In the genomic region with DNA sequence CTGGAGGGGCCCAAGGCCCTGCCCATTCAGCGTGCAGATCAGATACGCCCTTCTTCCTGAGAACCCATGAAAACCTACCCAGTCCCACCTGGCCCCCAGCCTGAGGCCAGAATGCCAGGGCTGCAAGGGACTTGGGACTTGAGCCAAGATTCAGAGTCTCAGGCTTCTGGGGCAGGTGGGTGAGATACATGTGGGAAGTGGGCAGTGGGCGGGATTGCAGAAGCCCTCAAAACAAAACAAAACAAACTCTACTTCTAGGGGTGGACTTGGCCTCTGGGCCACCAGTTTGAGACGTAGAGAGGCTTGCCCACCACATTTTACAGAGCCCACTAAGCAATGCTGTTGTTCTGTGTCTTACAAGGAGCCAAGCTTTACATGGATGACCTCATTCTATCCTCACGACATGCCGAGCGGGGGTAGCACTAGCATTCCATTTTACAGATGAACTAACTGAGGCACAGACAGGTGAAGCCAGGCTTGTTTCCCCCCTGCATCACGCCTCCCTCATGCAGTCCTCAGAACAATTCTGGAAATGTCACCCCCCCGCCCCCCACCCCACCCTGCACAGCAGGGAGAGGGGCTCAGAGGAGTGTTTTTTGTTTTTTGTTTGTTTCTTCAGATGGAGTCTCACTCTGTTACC, we compare ENCODE assay signal across 9 cellular contexts. TPM values are rescaled to one million over a fixed set of nuclear protein-coding genes. Genes with fewer than 3 reads are reported as not detected.
A peak's percentile ranks its signal among the peaks of the same experiment; 100 is the strongest.
DNase-seq lines count a peak whose midpoint lies in the region; ATAC-seq and TF ChIP-seq lines count a peak whose summit lies in the region.
"Had no signal": no experiment of that assay in that cellular context is flagged by ENCODE, and none has a peak within 500 bp of the region (broad histone marks: within the 10 kb centered on the region; RNA-seq: fewer than 3 reads in every experiment).

No MANE protein-coding gene starts in this region.

- H3K9me2 ChIP-seq in Karpas-422 (replicated peaks; ENCODE audit: insufficient read depth, low read length), result no peaks in the 10 kb centered on the region

- no peak for DNase-seq in activated naive CD4-positive, alpha-beta T cell treated with anti-CD3 and anti-CD28 coated beads, Interleukin-2, amount 10 ng/mL, durations not matched to agents 7 days and 5 days
- no peak for DNase-seq in activated naive CD4-positive, alpha-beta T cell treated with anti-CD3 and anti-CD28 coated beads, Interleukin-2, amount 50 U/mL, for 16 hours
- DNase-seq in activated CD4-positive, alpha-beta memory T cell treated with anti-CD3 and anti-CD28 coated beads for 36 hours, result no peak
- no peak for DNase-seq in glutamatergic neuron
- DNase-seq in Karpas-422, result no peak
- no peak for DNase-seq in WTC11 (ENCODE audit: low spot score)
- no peak for DNase-seq in dermis blood vessel endothelial cell

- H2AFZ ChIP-seq in Karpas-422 (ENCODE audit: low read length), result no peak overlapping the region

- peaks cover 37% of the 10 kb centered on the region for H3K36me3 Mint-ChIP-seq in activated naive CD4-positive, alpha-beta T cell treated with anti-CD3 and anti-CD28 coated beads, Interleukin-2, amount 10 ng/mL, durations not matched to agents 7 days and 5 days
- peaks cover 22% of the 10 kb centered on the region for H3K36me3 Mint-ChIP-seq in activated CD4-positive, alpha-beta memory T cell treated with anti-CD3 and anti-CD28 coated beads for 36 hours
- H3K36me3 Mint-ChIP-seq in glutamatergic neuron (ENCODE audit: unreplicated experiment) (peaks cover 7% of the 10 kb centered on the region), WTC11 (peaks cover 15% of the 10 kb centered on the region)

- H3K4me1 ChIP-seq in thymus (ENCODE audit: control insufficient read depth, insufficient read depth, low read length) (peaks cover 11% of the 10 kb centered on the region), Karpas-422 (ENCODE audit: low read length) (peaks cover 15% of the 10 kb centered on the region)

- 65% methylated on average over 9 of the region's 9 CpGs for WGBS in thymus

- H3K27ac Mint-ChIP-seq in activated naive CD4-positive, alpha-beta T cell treated with anti-CD3 and anti-CD28 coated beads, Interleukin-2, amount 10 ng/mL, durations not matched to agents 7 days and 5 days, result no peak overlapping the region
- no peak overlapping the region for H3K27ac Mint-ChIP-seq in activated CD4-positive, alpha-beta memory T cell treated with anti-CD3 and anti-CD28 coated beads for 36 hours
- H3K27ac Mint-ChIP-seq in glutamatergic neuron (ENCODE audit: unreplicated experiment), result peak overlapping the region; percentile 89
- H3K27ac Mint-ChIP-seq in WTC11, result no peak overlapping the region

- CTCF ChIA-PET in activated naive CD4-positive, alpha-beta T cell treated with anti-CD3 and anti-CD28 coated beads, Interleukin-2, amount 10 ng/mL, durations not matched to agents 7 days and 5 days (lab: Charles Lee), result no interaction called here
- CTCF ChIA-PET in activated CD4-positive, alpha-beta memory T cell treated with anti-CD3 and anti-CD28 coated beads for 36 hours (lab: Charles Lee), result no interaction called here
- CTCF ChIA-PET in WTC11 (lab: Charles Lee), result interaction anchor here (0.6 to 2.3 kb wide), 2 partner anchors 22 to 92 kb away, joined by 3 to 10 read pairs; no protein-coding TSS in a partner anchor

- POLR2A ChIA-PET in activated CD4-positive, alpha-beta memory T cell treated with anti-CD3 and anti-CD28 coated beads for 36 hours (lab: Charles Lee), result no interaction called here
- POLR2A ChIA-PET in WTC11 (lab: Charles Lee), result no interaction called here

- H3K4me2 ChIP-seq in Karpas-422 (ENCODE audit: low read depth, low read length, poor library complexity, severe bottlenecking), result no peak overlapping the region

- peaks cover 14% of the 10 kb centered on the region for H3K27me3 Mint-ChIP-seq in activated naive CD4-positive, alpha-beta T cell treated with anti-CD3 and anti-CD28 coated beads, Interleukin-2, amount 10 ng/mL, durations not matched to agents 7 days and 5 days
- H3K27me3 Mint-ChIP-seq in activated CD4-positive, alpha-beta memory T cell treated with anti-CD3 and anti-CD28 coated beads for 36 hours, result no peaks in the 10 kb centered on the region
- H3K27me3 Mint-ChIP-seq in glutamatergic neuron (ENCODE audit: unreplicated experiment), result peaks cover 4% of the 10 kb centered on the region
- peaks cover 18% of the 10 kb centered on the region for H3K27me3 Mint-ChIP-seq in WTC11 (ENCODE audit: low read depth)

- peak overlapping the region; percentile 90 for H3K4me3 Mint-ChIP-seq in activated naive CD4-positive, alpha-beta T cell treated with anti-CD3 and anti-CD28 coated beads, Interleukin-2, amount 10 ng/mL, durations not matched to agents 7 days and 5 days
- peak overlapping the region; percentile 97 for H3K4me3 Mint-ChIP-seq in activated CD4-positive, alpha-beta memory T cell treated with anti-CD3 and anti-CD28 coated beads for 36 hours
- H3K4me3 Mint-ChIP-seq in glutamatergic neuron (ENCODE audit: unreplicated experiment) (peak overlapping the region; percentile 30), WTC11 (no peak overlapping the region; the same call in 1 of the 2 replicates)

- H3K9me3 ChIP-seq in thymus (ENCODE audit: control insufficient read depth) (no peaks in the 10 kb centered on the region), Karpas-422 (ENCODE audit: low read length) (no peaks in the 10 kb centered on the region)

- no peak overlapping the region for H3K9ac ChIP-seq in Karpas-422 (ENCODE audit: low read length)

- H3K4me3 ChIP-seq in thymus (ENCODE audit: low read length) (peak overlapping the region; percentile 80), Karpas-422 (ENCODE audit: low read length) (no peak overlapping the region)

- no peak for ATAC-seq in WTC11

- H3K36me3 ChIP-seq in thymus (ENCODE audit: control insufficient read depth, insufficient read depth) (peaks cover 41% of the 10 kb centered on the region), Karpas-422 (ENCODE audit: insufficient read depth, low read length) (no peaks in the 10 kb centered on the region)

- no peaks in the 10 kb centered on the region for H3K9me3 Mint-ChIP-seq in activated naive CD4-positive, alpha-beta T cell treated with anti-CD3 and anti-CD28 coated beads, Interleukin-2, amount 10 ng/mL, durations not matched to agents 7 days and 5 days
- H3K9me3 Mint-ChIP-seq in activated CD4-positive, alpha-beta memory T cell treated with anti-CD3 and anti-CD28 coated beads for 36 hours, result no peaks in the 10 kb centered on the region
- peaks cover 7% of the 10 kb centered on the region for H3K9me3 Mint-ChIP-seq in glutamatergic neuron (ENCODE audit: unreplicated experiment)
- H3K9me3 Mint-ChIP-seq in WTC11, result no peaks in the 10 kb centered on the region

- H4K20me1 ChIP-seq in Karpas-422 (ENCODE audit: insufficient read depth, low read depth, low read length), result no peaks in the 10 kb centered on the region

- peaks cover 43% of the 10 kb centered on the region for H3K4me1 Mint-ChIP-seq in activated naive CD4-positive, alpha-beta T cell treated with anti-CD3 and anti-CD28 coated beads, Interleukin-2, amount 10 ng/mL, durations not matched to agents 7 days and 5 days
- peaks cover 30% of the 10 kb centered on the region for H3K4me1 Mint-ChIP-seq in activated CD4-positive, alpha-beta memory T cell treated with anti-CD3 and anti-CD28 coated beads for 36 hours (ENCODE audit: low read depth)
- H3K4me1 Mint-ChIP-seq in glutamatergic neuron (ENCODE audit: low read depth, unreplicated experiment) (peaks cover 11% of the 10 kb centered on the region), WTC11 (peaks cover 26% of the 10 kb centered on the region)

- H3K27me3 ChIP-seq in thymus (ENCODE audit: control insufficient read depth, insufficient read depth), result no peaks in the 10 kb centered on the region
- H3K27me3 ChIP-seq in Karpas-422 (ENCODE audit: low read length), result no peaks in the 10 kb centered on the region

- H3K27ac ChIP-seq in thymus (ENCODE audit: low read depth), result no peak overlapping the region
- H3K27ac ChIP-seq in Karpas-422 (ENCODE audit: low read length), result no peak overlapping the region
- H3K27ac ChIP-seq: VCaP had no signal

- H3K79me2 ChIP-seq in Karpas-422 (ENCODE audit: low read length), result no peaks in the 10 kb centered on the region

- no peak for TF ChIP-seq CTCF in glutamatergic neuron (IDR thresholded peaks at IDR 0.05; ENCODE audit: partially characterized antibody, unreplicated experiment)
- no peak for TF ChIP-seq CTCF in WTC11 (IDR thresholded peaks at IDR 0.05)

- intact Hi-C loops in activated CD4-positive, alpha-beta memory T cell treated with anti-CD3 and anti-CD28 coated beads for 36 hours (cut with micrococcal nuclease), result loop anchor here (10.0 kb wide), 1 partner anchor 148 kb away; a partner anchor contains a TSS

TF ChIP-seq in WTC11, 78 proteins besides CTCF, POLR2A, EP300 and RAD21 (continues in another document):
- TF ChIP-seq, protein P1, sequence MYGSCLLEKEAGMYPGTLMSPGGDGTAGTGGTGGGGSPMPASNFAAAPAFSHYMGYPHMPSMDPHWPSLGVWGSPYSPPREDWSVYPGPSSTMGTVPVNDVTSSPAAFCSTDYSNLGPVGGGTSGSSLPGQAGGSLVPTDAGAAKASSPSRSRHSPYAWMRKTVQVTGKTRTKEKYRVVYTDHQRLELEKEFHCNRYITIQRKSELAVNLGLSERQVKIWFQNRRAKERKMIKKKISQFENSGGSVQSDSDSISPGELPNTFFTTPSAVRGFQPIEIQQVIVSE (CRISPR knock-in tag; IDR thresholded peaks at IDR 0.05; ENCODE audit: borderline replicate concordance), result no peak
- TF ChIP-seq ETV6 (CRISPR knock-in tag; IDR thresholded peaks at IDR 0.05) (no peak), ZNF138 (CRISPR knock-in tag; conservative IDR thresholded peaks at IDR 0.05) (no peak), CREM (CRISPR knock-in tag; IDR thresholded peaks at IDR 0.05) (no peak), CBFB (CRISPR knock-in tag; IDR thresholded peaks at IDR 0.05; ENCODE audit: low read depth) (no peak), MYBL2 (CRISPR knock-in tag; IDR thresholded peaks at IDR 0.05) (no peak), NFE2L1 (CRISPR knock-in tag; IDR thresholded peaks at IDR 0.05) (no peak), RORB (CRISPR knock-in tag; IDR thresholded peaks at IDR 0.05) (no peak), ZNF263 (CRISPR knock-in tag; IDR thresholded peaks at IDR 0.05; ENCODE audit: low read depth) (no peak), ELF4 (CRISPR knock-in tag; IDR thresholded peaks at IDR 0.05; ENCODE audit: low read depth) (no peak)

RNA-seq across cellular contexts. Expression of a gene that starts 1.7 kb away (rescaled TPM):
- 10 to 100 TPM; 21.5 to 22.0 TPM for total RNA-seq in activated CD4-positive, alpha-beta memory T cell treated with anti-CD3 and anti-CD28 coated beads for 36 hours
- total RNA-seq in glutamatergic neuron (ENCODE audit: unreplicated experiment) (27.9 TPM), WTC11 (2021) (12.2 to 13.9 TPM (median 13.8 TPM) in 3 replicates), dermis blood vessel endothelial cell (21.7 and 25.2 TPM in 2 replicates)
- polyA plus RNA-seq in thymus, result 55.9 TPM
- 5.9 and 9.0 TPM in 2 replicates for total RNA-seq in Karpas-422 (2014; rRNA removed; shearing (Covaris generic); ENCODE audit: low replicate concordance)

RNA-seq across cellular contexts. Expression of a gene that starts 25.2 kb away (rescaled TPM):
- 10 to 100 TPM; 18.3 to 18.8 TPM for total RNA-seq in activated CD4-positive, alpha-beta memory T cell treated with anti-CD3 and anti-CD28 coated beads for 36 hours
- total RNA-seq in glutamatergic neuron (ENCODE audit: unreplicated experiment), result 85.7 TPM
- polyA plus RNA-seq in thymus, result 9.3 TPM
- total RNA-seq in Karpas-422 (2014; rRNA removed; shearing (Covaris generic); ENCODE audit: low replicate concordance), result 6.5 and 11.8 TPM in 2 replicates
- 34.8 to 39.4 TPM (median 35.6 TPM) in 3 replicates for total RNA-seq in WTC11 (2021)
- total RNA-seq in dermis blood vessel endothelial cell, result 31.7 and 43.9 TPM in 2 replicates
